Comparison of ENCODE assay signal across 8 cellular contexts in genomic region chr15:72797338-72797689, GRCh38. TPM values are rescaled to one million over a fixed set of nuclear protein-coding genes. Genes with fewer than 3 reads are reported as not detected.
DNase-seq lines count a peak whose midpoint lies in the region; ATAC-seq and TF ChIP-seq lines count a peak whose summit lies in the region.

No MANE protein-coding gene starts in this region.

- H3K9me3 Mint-ChIP-seq in nephron progenitor cell = no peaks in the 10 kb centered on the region

- H3K9me3 ChIP-seq in BE2C = no peaks in the 10 kb centered on the region
- H3K9me3 ChIP-seq in endocrine pancreas (ENCODE audit: control insufficient read depth, low read length) = no peaks in the 10 kb centered on the region
- H3K9me3 ChIP-seq in adrenal gland (replicated peaks in 1 of 3) = no peaks in the 10 kb centered on the region

- H3K4me3 Mint-ChIP-seq in nephron progenitor cell = peak overlapping the region; percentile 73

- no peak overlapping the region for H3K27ac Mint-ChIP-seq in nephron progenitor cell

- H3K4me1 ChIP-seq in BE2C (no peaks in the 10 kb centered on the region), endocrine pancreas (ENCODE audit: control insufficient read depth, insufficient read depth, low read length) (no peaks in the 10 kb centered on the region), adrenal gland (replicated peaks in 1 of 2) (peaks cover 4 to 5% of the 10 kb centered on the region in 2 donors)

- WGBS in adrenal gland, 4 donors = 19 to 32% (median 22%) methylated on average over 11 to 12 of the region's 12 CpGs

- H3K27me3 ChIP-seq in BE2C (peaks cover 16% of the 10 kb centered on the region), endocrine pancreas (ENCODE audit: control insufficient read depth, insufficient read depth, low read length) (no peaks in the 10 kb centered on the region), adrenal gland (no peaks in the 10 kb centered on the region)

- peaks cover 25% of the 10 kb centered on the region for H3K4me1 Mint-ChIP-seq in nephron progenitor cell

- intact Hi-C loops in adrenal gland (cut with DNase I) = loop anchor here (5.0 to 10.0 kb wide), 2 partner anchors 257 to 285 kb away; partner anchors contain the start of gene NEO1 (in 1 of the 2)

- H3K27me3 Mint-ChIP-seq in nephron progenitor cell (ENCODE audit: low read depth, poor library complexity) = peaks cover 2% of the 10 kb centered on the region

- TF ChIP-seq CTCF in BE2C (IDR thresholded peaks at IDR 0.05; ENCODE audit: low read depth, low read length) (no peak), LNCaP clone FGC (IDR thresholded peaks at IDR 0.05; ENCODE audit: control insufficient read depth, extremely low read depth, insufficient read depth) (no peak), nephron progenitor cell (IDR thresholded peaks at IDR 0.05) (no peak), adrenal gland (IDR thresholded peaks at IDR 0.05) (no peak)

- ATAC-seq in left lobe of liver (no peak), GM18519 (IDR thresholded peaks at IDR 0.05; ENCODE audit: low FRiP score, unreplicated experiment) (no peak), HG02840 (IDR thresholded peaks at IDR 0.05; ENCODE audit: low FRiP score, unreplicated experiment) (no peak)

- TF ChIP-seq POLR2A in adrenal gland (IDR thresholded peaks at IDR 0.05) = no peak

- DNase-seq in BE2C = no peak
- no peak for DNase-seq in LNCaP clone FGC (ENCODE audit: low read depth)
- peak; percentile 23 for DNase-seq in nephron progenitor cell
- DNase-seq in adrenal gland = no peak
- no peak for DNase-seq in left lobe of liver (ENCODE audit: low spot score)

- no peak overlapping the region for H3K27ac ChIP-seq in adrenal gland

- peak overlapping the region; percentile 73 for H3K9ac ChIP-seq in endocrine pancreas (ENCODE audit: control insufficient read depth, insufficient read depth, low read length)

- H3K4me3 ChIP-seq in BE2C (ENCODE audit: low read depth, low read length) = peak overlapping the region; percentile 56
- H3K4me3 ChIP-seq in LNCaP clone FGC (ENCODE audit: low read depth, low read length) = peak overlapping the region; percentile 48
- no peak overlapping the region for H3K4me3 ChIP-seq in endocrine pancreas (ENCODE audit: control insufficient read depth, insufficient read depth, low read length)
- H3K4me3 ChIP-seq in adrenal gland = peak overlapping the region in 2 of 4 donors; percentile 31 to 70

- H3K36me3 ChIP-seq in BE2C (no peaks in the 10 kb centered on the region), endocrine pancreas (ENCODE audit: control insufficient read depth, insufficient read depth, low read length) (no peaks in the 10 kb centered on the region), adrenal gland (replicated peaks in 1 of 2) (no peaks in the 10 kb centered on the region)

- H3K36me3 Mint-ChIP-seq in nephron progenitor cell (ENCODE audit: low read depth) = no peaks in the 10 kb centered on the region

RNA-seq across cellular contexts. Expression of gene ADPGK, which starts 13.8 kb away (rescaled TPM):
- 25.7 TPM for polyA plus RNA-seq in BE2C (2012; ENCODE audit: insufficient read depth, insufficient read length, low read depth)
- total RNA-seq in adrenal gland (10 to 100 TPM; 27.7 to 97.1 (median 41.7) TPM), left lobe of liver (17.8 TPM)
- polyA plus RNA-seq in adrenal gland = 10 to 100 TPM; 44.7 to 62.0 (median 56.4) TPM
